19 cellular contexts compared by ENCODE assay signal in genomic region chr11:61549177-61549576, GRCh38. TPM values are rescaled to one million over a fixed set of nuclear protein-coding genes. Genes with fewer than 3 reads are reported as not detected.
A peak's percentile ranks its signal among the peaks of the same experiment; 100 is the strongest.
DNase-seq lines count a peak whose midpoint lies in the region; ATAC-seq and TF ChIP-seq lines count a peak whose summit lies in the region.
"Had no signal": no experiment of that assay in that cellular context is flagged by ENCODE, and none has a peak within 500 bp of the region (broad histone marks: within the 10 kb centered on the region; RNA-seq: fewer than 3 reads in every experiment).

No MANE protein-coding gene starts in this region.

- peaks cover 8% of the 10 kb centered on the region for H3K36me3 Mint-ChIP-seq in brain
- no peaks in the 10 kb centered on the region for H3K36me3 Mint-ChIP-seq in nephron (ENCODE audit: low read depth)
- no peaks in the 10 kb centered on the region for H3K36me3 Mint-ChIP-seq in WTC11

- TF ChIP-seq CTCF in brain (conservative IDR thresholded peaks at IDR 0.05), result no peak
- no peak for TF ChIP-seq CTCF in nephron (IDR thresholded peaks at IDR 0.05; ENCODE audit: unreplicated experiment in 3 of 3)
- no peak for TF ChIP-seq CTCF in prostate gland (IDR thresholded peaks at IDR 0.05)
- TF ChIP-seq CTCF in WTC11 (IDR thresholded peaks at IDR 0.05), result no peak
- TF ChIP-seq CTCF in right lobe of liver (IDR thresholded peaks at IDR 0.05), result no peak

- no peak overlapping the region for H3K4me3 Mint-ChIP-seq in brain
- H3K4me3 Mint-ChIP-seq in nephron, result peak overlapping the region in 2 of 3 experiments; percentile 34 to 43
- no peak overlapping the region for H3K4me3 Mint-ChIP-seq in WTC11
- H3K4me3 Mint-ChIP-seq: CD4-positive, alpha-beta memory T cell; H9; HFFc6 had no signal

- POLR2A ChIA-PET in WTC11 (lab: Charles Lee), result no interaction called here

- H3K27me3 Mint-ChIP-seq in brain (peaks cover 7% of the 10 kb centered on the region), nephron (ENCODE audit: low read depth) (peaks cover 32% of the 10 kb centered on the region), WTC11 (ENCODE audit: low read depth) (peaks cover 2% of the 10 kb centered on the region)

- ATAC-seq in right cardiac atrium (no peak), left ventricle myocardium superior (no peak), WTC11 (no peak), right lobe of liver (no peak)
- ATAC-seq: HCT116 had no signal

- H3K27me3 ChIP-seq in right cardiac atrium (ENCODE audit: control insufficient read depth, insufficient read depth) (no peaks in the 10 kb centered on the region), prostate gland (replicated peaks; ENCODE audit: insufficient read depth) (no peaks in the 10 kb centered on the region), right lobe of liver (no peaks in the 10 kb centered on the region)

- H3K4me1 ChIP-seq in right cardiac atrium (ENCODE audit: control insufficient read depth, insufficient read depth, low read length) (no peaks in the 10 kb centered on the region), prostate gland (replicated peaks) (peaks cover 35% of the 10 kb centered on the region), right lobe of liver (peaks cover 0 to 5% (median 0%) of the 10 kb centered on the region in 4 donors)

- no peak overlapping the region for H3K4me3 ChIP-seq in right cardiac atrium (ENCODE audit: low read length)
- no peak overlapping the region for H3K4me3 ChIP-seq in prostate gland
- H3K4me3 ChIP-seq in right lobe of liver, result no peak overlapping the region
- H3K4me3 ChIP-seq: A549, GM23248 had no signal

- H3K27ac ChIP-seq in right cardiac atrium (ENCODE audit: low read length) (peak overlapping the region; percentile 37), prostate gland (peak overlapping the region; percentile 88 to 93), right lobe of liver (no peak overlapping the region)
- H3K27ac ChIP-seq: A549, GM23248 had no signal

- H3K27ac Mint-ChIP-seq in brain (peak overlapping the region in 3 of 5 experiments; percentile 56 to 57 (median 56)), nephron (no peak overlapping the region), WTC11 (no peak overlapping the region)
- H3K27ac Mint-ChIP-seq: CD4-positive, alpha-beta memory T cell; HFFc6 had no signal

- CTCF ChIA-PET in WTC11 (lab: Charles Lee), result interaction anchor here (1.4 to 11.4 kb wide), 3 partner anchors 19 to 89 kb away, joined by 3 to 174 read pairs (median 4); no protein-coding TSS in a partner anchor

- TF ChIP-seq POLR2A in prostate gland (IDR thresholded peaks at IDR 0.05) (no peak), right lobe of liver (IDR thresholded peaks at IDR 0.05) (no peak)

- H3K4me1 Mint-ChIP-seq in brain (peaks cover 32% of the 10 kb centered on the region), nephron (peaks cover 45% of the 10 kb centered on the region), WTC11 (peaks cover 27% of the 10 kb centered on the region)

- H3K9me3 ChIP-seq in right cardiac atrium (ENCODE audit: control insufficient read depth, low read length) (no peaks in the 10 kb centered on the region), prostate gland (no peaks in the 10 kb centered on the region), right lobe of liver (no peaks in the 10 kb centered on the region)
- H3K9me3 ChIP-seq: A549 had no signal

- no peak for DNase-seq in right cardiac atrium
- DNase-seq in left ventricle myocardium superior, result no peak
- no peak for DNase-seq in prostate gland (ENCODE audit: low spot score)
- DNase-seq in WTC11 (ENCODE audit: low spot score), result no peak
- no peak for DNase-seq in activated effector memory CD4-positive, alpha-beta T cell treated with Interleukin-2 at 50 U/mL for 16 hours
- DNase-seq in right lobe of liver, result no peak
- DNase-seq: 8988T; Calu3; CD4-positive, alpha-beta memory T cell; COR-L47; DND-41; GM23248; H9; HFFc6 had no signal

- WGBS in right cardiac atrium, result 63% methylated on average over 8 of the region's 8 CpGs
- WGBS in prostate gland, result 80% methylated on average over 8 of the region's 8 CpGs
- WGBS in right lobe of liver (ENCODE audit: insufficient coverage, low coverage, low lambda C conversion rate, missing lambda C conversion rate), result 81% methylated on average over 8 of the region's 8 CpGs

- H3K36me3 ChIP-seq in prostate gland (no peaks in the 10 kb centered on the region), right lobe of liver (no peaks in the 10 kb centered on the region)

- no peaks in the 10 kb centered on the region for H3K9me3 Mint-ChIP-seq in brain
- no peaks in the 10 kb centered on the region for H3K9me3 Mint-ChIP-seq in nephron
- no peaks in the 10 kb centered on the region for H3K9me3 Mint-ChIP-seq in WTC11
- H3K9me3 Mint-ChIP-seq: H9, HFFc6 had no signal

- intact Hi-C loops in right cardiac atrium (cut with DNase I), result no loop called here
- intact Hi-C loops in left ventricle myocardium superior (cut with micrococcal nuclease), result loop anchor here (10.0 kb wide), 1 partner anchor 1054 kb away; the partner anchor contains the start of gene MS4A12
- intact Hi-C loops in prostate gland (cut with DNase I), result no loop called here
- intact Hi-C loops in right lobe of liver (cut with DNase I), result no loop called here

TF ChIP-seq in WTC11, 78 proteins besides CTCF, POLR2A, EP300 and RAD21 (continues in another document):
- TF ChIP-seq CREB1 (CRISPR knock-in tag; IDR thresholded peaks at IDR 0.05) (no peak), PRRX2 (CRISPR knock-in tag; IDR thresholded peaks at IDR 0.05) (no peak), USF1 (CRISPR knock-in tag; IDR thresholded peaks at IDR 0.05) (no peak), SMAD3 (CRISPR knock-in tag; IDR thresholded peaks at IDR 0.05; ENCODE audit: borderline replicate concordance) (no peak), ZNF416 (CRISPR knock-in tag; IDR thresholded peaks at IDR 0.05) (no peak), FOXK1 (CRISPR knock-in tag; IDR thresholded peaks at IDR 0.05) (no peak), RORB (CRISPR knock-in tag; IDR thresholded peaks at IDR 0.05) (no peak), ATF1 (CRISPR knock-in tag; IDR thresholded peaks at IDR 0.05) (no peak), ATF6 (CRISPR knock-in tag; IDR thresholded peaks at IDR 0.05) (no peak), FOXP4 (CRISPR knock-in tag; IDR thresholded peaks at IDR 0.05) (no peak), GTF2I (CRISPR knock-in tag; conservative IDR thresholded peaks at IDR 0.05) (no peak), HMGA2 (CRISPR knock-in tag; IDR thresholded peaks at IDR 0.05) (no peak), NFATC4 (CRISPR knock-in tag; IDR thresholded peaks at IDR 0.05) (no peak)

RNA-seq across cellular contexts. Expression of gene SYT7, which starts 31.7 kb away (rescaled TPM):
- total RNA-seq in right cardiac atrium (10 to 100 TPM; 17.4 to 48.3 (median 43.5) TPM), left ventricle myocardium superior (32.5 TPM), prostate gland (100 to 1,000 TPM; 114 to 199 TPM), WTC11 (2021) (12.5 to 18.9 TPM (median 18.2 TPM) in 3 replicates), right lobe of liver (10 to 100 TPM; 13.1 to 70.8 (median 31.6) TPM)
- polyA plus RNA-seq in right cardiac atrium (36.2 TPM), brain (ENCODE audit: insufficient read depth, low read depth, low replicate concordance) (24.6 TPM)
- total RNA-seq: CD4-positive, alpha-beta memory T cell had no signal
- polyA plus RNA-seq: CD4-positive, alpha-beta memory T cell had no signal

RNA-seq across cellular contexts. Expression of gene LRRC10B, which starts 40.6 kb away (rescaled TPM):
- total RNA-seq in right cardiac atrium (under 1 TPM; 0.09 to 0.86 (median 0.68) TPM), left ventricle myocardium superior (0.45 TPM), prostate gland (1 to 10 TPM in 1 of 2 donors, under 1 TPM in 1; 0.09 to 1.2 TPM), WTC11 (2021) (1.1 to 1.5 TPM (median 1.3 TPM) in 3 replicates), right lobe of liver (not detected)
- polyA plus RNA-seq in right cardiac atrium (0.57 TPM), brain (ENCODE audit: insufficient read depth, low read depth, low replicate concordance) (5.1 TPM)
- total RNA-seq: Calu3; CD4-positive, alpha-beta memory T cell; H4; HFFc6 had no signal
- polyA plus RNA-seq: CD4-positive, alpha-beta memory T cell; GM23248 had no signal

Comparison
In these comparisons a context has a peak if more than half of its experiments do, and no peak if none do; other contexts are left out.
1. H3K27ac ChIP-seq: peak in right cardiac atrium (single experiment) and prostate gland (2 of 2); none in right lobe of liver (0 of 3).
2. H3K27ac Mint-ChIP-seq: peak in brain (3 of 5); none in nephron (0 of 3) and WTC11 (single experiment).
3. H3K4me3 Mint-ChIP-seq: peak in nephron (2 of 3); none in brain (0 of 5) and WTC11 (single experiment).